ENCODE assay signal across 36 cellular contexts in the genomic region with DNA sequence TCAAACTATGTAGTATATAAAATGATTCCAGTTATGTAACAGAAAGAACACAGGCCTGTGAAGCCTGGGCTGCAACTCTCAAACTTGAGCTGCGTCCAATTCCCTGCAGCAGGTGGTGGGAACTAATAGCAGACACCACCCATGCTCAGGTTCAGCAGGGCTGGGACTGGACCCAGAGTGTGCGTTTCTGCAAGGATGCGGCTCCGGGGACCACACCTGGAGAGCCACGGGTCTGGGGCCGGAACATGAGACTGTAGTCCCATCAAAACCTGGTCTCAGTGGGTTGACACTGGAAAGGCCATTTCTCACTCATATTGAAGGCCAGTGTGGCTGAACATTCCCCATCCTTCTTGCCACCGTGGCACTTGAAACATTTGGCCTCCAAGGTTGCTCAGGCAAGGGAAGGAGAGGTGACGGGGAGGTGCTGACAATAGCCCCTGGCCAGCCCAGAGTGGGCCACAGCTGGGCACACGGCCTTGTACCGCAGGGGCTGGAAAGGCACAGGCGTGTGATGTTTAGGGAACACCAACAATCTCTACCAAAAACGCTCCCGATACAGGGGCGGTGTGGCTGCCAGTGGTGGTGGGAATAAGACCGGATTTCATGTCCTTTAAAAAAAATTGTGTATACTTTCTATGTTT. TPM values are rescaled to one million over a fixed set of nuclear protein-coding genes. Genes with fewer than 3 reads are reported as not detected.
"Had no signal": no experiment of that assay in that cellular context is flagged by ENCODE, and none has a peak within 500 bp of the region (broad histone marks: within the 10 kb centered on the region; RNA-seq: fewer than 3 reads in every experiment).

No MANE protein-coding gene starts in this region.

- H3K27ac ChIP-seq: brain microvascular endothelial cell, WERI-Rb-1 had no signal

- ATAC-seq: activated CD8-positive, alpha-beta T cell treated with anti-CD3 and anti-CD28 coated beads for 36 hours; activated T-cell treated with anti-CD3 and anti-CD28 coated beads, Interleukin-2, amount 50 U/mL, for 72 hours; activated T-helper 17 cell treated with anti-CD3 and anti-CD28 coated beads, Interleukin-2, amount 50 U/mL, for 72 hours; SK-N-SH treated with all-trans-retinoic acid at 6 μM for 48 hours had no signal

- H3K27me3 ChIP-seq: brain microvascular endothelial cell had no signal

- H3K36me3 ChIP-seq: brain microvascular endothelial cell, WERI-Rb-1 had no signal

- DNase-seq: activated CD4-positive, alpha-beta T cell treated with anti-CD3 and anti-CD28 coated beads for 1 hour; activated CD4-positive, alpha-beta T cell treated with anti-CD3 and anti-CD28 coated beads for 48 hours; activated CD4-positive, alpha-beta T cell treated with anti-CD3 and anti-CD28 coated beads, Interleukin-2, amount 50 U/mL, for 4 hours; activated CD4-positive, CD25-positive, alpha-beta regulatory T cell; activated CD8-positive, alpha-beta T cell treated with anti-CD3 and anti-CD28 coated beads for 36 hours; activated effector memory CD4-positive, alpha-beta T cell treated with anti-CD3 and anti-CD28 coated beads, Interleukin-2, amount 50 U/mL, for 16 hours; activated naive CD4-positive, alpha-beta T cell; activated naive CD4-positive, alpha-beta T cell treated with anti-CD3 and anti-CD28 coated beads, Interleukin-2, amount 50 U/mL, for 16 hours; activated naive CD8-positive, alpha-beta T cell treated with anti-CD3 and anti-CD28 coated beads for 36 hours; activated T-cell treated with anti-CD3 and anti-CD28 coated beads, Interleukin-2, amount 50 U/mL, for 1 hour; activated T-cell treated with anti-CD3 and anti-CD28 coated beads, Interleukin-2, amount 50 U/mL, for 72 hours; amniotic stem cell; brain microvascular endothelial cell; NCI-H1092 treated with DMSO at 0.1 percent for 48 hours; NCI-H1417; NCI-H146; NCI-H187; NCI-H2029 treated with DMSO at 0.1 percent for 48 hours; NCI-H2107; NCI-H2171; NCI-H510A; NCI-H526; NCI-H748 treated with DMSO at 0.1 percent for 48 hours; NK-92 treated with Interleukin-12 subunit alpha and Interleukin-12 subunit beta, amount 100 ng/mL, for 24 hours; OCI-M1; SIG-M5; SW 1271; T-helper 1 cell; T-helper 2 cell; T-helper 9 cell had no signal

RNA-seq across cellular contexts. Expression of gene FRMD1, which starts 38.0 kb away (rescaled TPM):
- total RNA-seq: activated CD8-positive, alpha-beta memory T cell treated with anti-CD3 and anti-CD28 coated beads for 36 hours; activated CD8-positive, alpha-beta T cell treated with anti-CD3 and anti-CD28 coated beads for 36 hours; activated naive CD8-positive, alpha-beta T cell treated with anti-CD3 and anti-CD28 coated beads for 36 hours; activated T-helper 17 cell treated with anti-CD3 and anti-CD28 coated beads, Interleukin-2, amount 50 U/mL, for 72 hours; M059J; SK-MEL-5 had no signal

RNA-seq across cellular contexts. Expression of gene KIF25, which starts 43.5 kb away (rescaled TPM):
- total RNA-seq: activated CD8-positive, alpha-beta memory T cell treated with anti-CD3 and anti-CD28 coated beads for 36 hours; activated CD8-positive, alpha-beta T cell treated with anti-CD3 and anti-CD28 coated beads for 36 hours; activated naive CD8-positive, alpha-beta T cell treated with anti-CD3 and anti-CD28 coated beads for 36 hours; M059J; SK-MEL-5 had no signal
